ENCODE assay signal across 18 cellular contexts in genomic region chr2:60518567-60518966, GRCh38. TPM values are rescaled to one million over a fixed set of nuclear protein-coding genes. Genes with fewer than 3 reads are reported as not detected.
A peak's percentile ranks its signal among the peaks of the same experiment; 100 is the strongest.
DNase-seq lines count a peak whose midpoint lies in the region; ATAC-seq and TF ChIP-seq lines count a peak whose summit lies in the region.
"Had no signal": no experiment of that assay in that cellular context is flagged by ENCODE, and none has a peak within 500 bp of the region (broad histone marks: within the 10 kb centered on the region; RNA-seq: fewer than 3 reads in every experiment).

No MANE protein-coding gene starts in this region.

- peaks cover 100% of the 10 kb centered on the region for H4K20me1 ChIP-seq in BLaER1

- H3K27me3 ChIP-seq in BLaER1, result no peaks in the 10 kb centered on the region
- H3K27me3 ChIP-seq in HUES48 (ENCODE audit: control insufficient read depth, insufficient read depth, low read length), result no peaks in the 10 kb centered on the region
- peaks cover 11% of the 10 kb centered on the region for H3K27me3 ChIP-seq in endodermal cell (ENCODE audit: control insufficient read depth, insufficient read depth, low read length, poor library complexity, severe bottlenecking)
- no peaks in the 10 kb centered on the region for H3K27me3 ChIP-seq in SJCRH30

- H3K27ac Mint-ChIP-seq in endodermal cell (no peak overlapping the region), osteocyte (ENCODE audit: unreplicated experiment) (no peak overlapping the region)

- H3K36me3 Mint-ChIP-seq in endodermal cell (ENCODE audit: low read depth) (no peaks in the 10 kb centered on the region), osteocyte (ENCODE audit: unreplicated experiment) (no peaks in the 10 kb centered on the region)

- H3K4me3 ChIP-seq in BLaER1, result no peak overlapping the region
- H3K4me3 ChIP-seq in HUES48 (ENCODE audit: low read depth, low read length), result no peak overlapping the region
- no peak overlapping the region for H3K4me3 ChIP-seq in endodermal cell (ENCODE audit: low read length)
- H3K4me3 ChIP-seq in SJCRH30, result no peak overlapping the region
- H3K4me3 ChIP-seq: GM12878 had no signal

- H3K4me1 Mint-ChIP-seq in endodermal cell (peaks cover 27% of the 10 kb centered on the region), osteocyte (ENCODE audit: unreplicated experiment) (peaks cover 34% of the 10 kb centered on the region)

- H3K27me3 Mint-ChIP-seq in endodermal cell (ENCODE audit: insufficient read depth) (peaks cover 4% of the 10 kb centered on the region), osteocyte (ENCODE audit: unreplicated experiment) (no peaks in the 10 kb centered on the region)

- no peaks in the 10 kb centered on the region for H3K9me3 ChIP-seq in BLaER1
- H3K9me3 ChIP-seq in HUES48 (ENCODE audit: control insufficient read depth, insufficient read depth, low read length), result no peaks in the 10 kb centered on the region
- H3K9me3 ChIP-seq in endodermal cell (ENCODE audit: control insufficient read depth, low read length), result no peaks in the 10 kb centered on the region
- H3K9me3 ChIP-seq in SJCRH30 (replicated peaks), result no peaks in the 10 kb centered on the region

- no peak overlapping the region for H3K4me2 ChIP-seq in BLaER1

- peak; percentile 26 for DNase-seq in endodermal cell
- peak; percentile 70 for DNase-seq in osteocyte (ENCODE audit: extremely low spot score, unreplicated experiment)
- no peak for DNase-seq in DMS53 (lab: John Stamatoyannopoulos, UW)
- no peak for DNase-seq in NCI-H226
- no peak for DNase-seq in SJCRH30
- DNase-seq: ACHN, DMS 273 treated with DMSO at 0.1 percent for 48 hours, KBM-7, NCI-H1092, NCI-H1694 treated with DMSO at 0.1 percent for 48 hours, NCI-H446 treated with DMSO at 0.1 percent for 48 hours, NCI-H748 treated with DMSO at 0.1 percent for 48 hours, PC-3 had no signal

- no peak for TF ChIP-seq CTCF in endodermal cell (conservative IDR thresholded peaks at IDR 0.05)
- TF ChIP-seq CTCF in osteocyte (IDR thresholded peaks at IDR 0.05), result no peak

- H3K36me3 ChIP-seq in BLaER1 (peaks cover 97% of the 10 kb centered on the region), HUES48 (ENCODE audit: control insufficient read depth, insufficient read depth, low read length) (peaks cover 36% of the 10 kb centered on the region; the same call in 1 of the 2 replicates), endodermal cell (ENCODE audit: control insufficient read depth, insufficient read depth, low read length) (no peaks in the 10 kb centered on the region), SJCRH30 (peaks cover 4% of the 10 kb centered on the region; the same call in 1 of the 2 replicates)

- ATAC-seq in HG03045 (IDR thresholded peaks at IDR 0.05; ENCODE audit: unreplicated experiment), result no peak
- ATAC-seq: GM12878, HCT116, PC-3 had no signal

- H3K27ac ChIP-seq in BLaER1, result 0 out of 2 replicates have a peak overlapping the region, but pooled peaks have one; percentile 16
- peak overlapping the region; percentile 24 for H3K27ac ChIP-seq in HUES48 (ENCODE audit: low read depth, low read length)
- H3K27ac ChIP-seq in endodermal cell (ENCODE audit: low read depth, low read length), result no peak overlapping the region
- H3K27ac ChIP-seq in SJCRH30, result no peak overlapping the region

- no peak overlapping the region for H3K4me3 Mint-ChIP-seq in endodermal cell
- no peak overlapping the region for H3K4me3 Mint-ChIP-seq in osteocyte (ENCODE audit: unreplicated experiment)

- 94 to 96% methylated on average over 7 of the region's 7 CpGs for WGBS in endodermal cell (ENCODE audit: insufficient coverage in 1 of 2, insufficient read length in 1 of 2), 2 experiments

- H3K9me3 Mint-ChIP-seq in endodermal cell (no peaks in the 10 kb centered on the region), osteocyte (ENCODE audit: unreplicated experiment) (no peaks in the 10 kb centered on the region)

- H3K4me1 ChIP-seq in BLaER1, result peaks cover 79% of the 10 kb centered on the region
- H3K4me1 ChIP-seq in HUES48 (ENCODE audit: control insufficient read depth, insufficient read depth, low read length), result peaks cover 80% of the 10 kb centered on the region
- H3K4me1 ChIP-seq in endodermal cell (ENCODE audit: control insufficient read depth, insufficient read depth, low read length), result peaks cover 17% of the 10 kb centered on the region
- peaks cover 27% of the 10 kb centered on the region for H3K4me1 ChIP-seq in SJCRH30

- H3K9ac ChIP-seq in BLaER1 (no peak overlapping the region), HUES48 (ENCODE audit: low read depth, low read length) (no peak overlapping the region), endodermal cell (ENCODE audit: extremely low read depth, low read length, poor library complexity, severe bottlenecking) (no peak overlapping the region)

RNA-seq across cellular contexts. Expression of gene BCL11A, which starts 34.9 kb away (rescaled TPM):
- total RNA-seq in endodermal cell (10 to 100 TPM; 14.7 to 16.3 TPM), osteocyte (9.7 and 10.7 TPM in 2 replicates)
- polyA plus RNA-seq in endodermal cell (2013, experiment 1 of 2), result 45.3 TPM
- polyA plus RNA-seq in endodermal cell (2013, experiment 2 of 2), result 38.5 TPM
- 23.1 and 29.7 TPM in 2 replicates for total RNA-seq in SJCRH30 (2014; rRNA removed; shearing (Covaris generic))

Comparison
In these comparisons a context has a peak if more than half of its experiments do, and no peak if none do; other contexts are left out.
1. H3K27ac ChIP-seq: peak in BLaER1 (single experiment) and HUES48 (single experiment); none in endodermal cell (single experiment) and SJCRH30 (single experiment).
2. DNase-seq: peak in endodermal cell (single experiment) and osteocyte (single experiment); none in DMS53 (single experiment), NCI-H226 (single experiment) and SJCRH30 (0 of 2).